1 cellular context compared by ENCODE assay signal in genomic region chr12:113322353-113322752, GRCh38.
TF ChIP-seq lines count a peak whose summit lies in the region.

No MANE protein-coding gene starts in this region.

TF ChIP-seq in SK-N-SH, 30 proteins besides CTCF, POLR2A, EP300 and RAD21:
- no peak for TF ChIP-seq RFX5 (IDR thresholded peaks at IDR 0.05; ENCODE audit: low read length)
- no peak for TF ChIP-seq MXI1 (IDR thresholded peaks at IDR 0.05; ENCODE audit: low read depth, low read length)
- TF ChIP-seq TCF12 (IDR thresholded peaks at IDR 0.05): no peak
- TF ChIP-seq POLR2AphosphoS5 (IDR thresholded peaks at IDR 0.05; ENCODE audit: low read depth, low read length): no peak
- no peak for TF ChIP-seq NRF1 (IDR thresholded peaks at IDR 0.05; ENCODE audit: low read depth, low read length)
- TF ChIP-seq TEAD4 (IDR thresholded peaks at IDR 0.05; ENCODE audit: borderline replicate concordance, insufficient read depth): no peak
